13 cellular contexts compared by ENCODE assay signal in genomic region chr9:137715321-137715720, GRCh38.
DNase-seq lines count a peak whose midpoint lies in the region; ATAC-seq and TF ChIP-seq lines count a peak whose summit lies in the region.
"Had no signal": no experiment of that assay in that cellular context is flagged by ENCODE, and none has a peak within 500 bp of the region (broad histone marks: within the 10 kb centered on the region; RNA-seq: fewer than 3 reads in every experiment).

No MANE protein-coding gene starts in this region.

- CTCF ChIA-PET in mammary epithelial cell (lab: Charles Lee; ENCODE audit: low non-redundant PET) = no interaction called here

- no peak overlapping the region for H2AFZ ChIP-seq in mammary epithelial cell (ENCODE audit: low read depth, low read length)

- 84% methylated on average over 9 of the region's 12 CpGs for WGBS in mammary epithelial cell (ENCODE audit: low coverage, missing lambda C conversion rate)
- 79 to 88% (median 87%) methylated on average over 12 of the region's 12 CpGs for WGBS in spleen, 5 donors

- peak; percentile 87 for ATAC-seq in esophagus mucosa
- ATAC-seq in activated CD4-positive, CD25-positive, alpha-beta regulatory T cell treated with anti-CD3 and anti-CD28 coated beads, Interleukin-2, amount 50 U/mL, for 24 hours = no peak

- intact Hi-C loops in mammary epithelial cell (cut with micrococcal nuclease) = no loop called here
- intact Hi-C loops in spleen (cut with DNase I; ENCODE audit: low total_unique reads) = no loop called here

- peaks cover 8% of the 10 kb centered on the region for H3K4me1 ChIP-seq in mammary epithelial cell (ENCODE audit: insufficient read depth, low read length)
- peaks cover 0 to 55% (median 10%) of the 10 kb centered on the region in 6 donors for H3K4me1 ChIP-seq in spleen
- H3K4me1 ChIP-seq: ascending aorta had no signal

- dilution Hi-C loops in mammary epithelial cell (cut with HindIII; ENCODE audit: low sequenced_read_pairs) = no loop called here

- TF ChIP-seq CTCF in mammary epithelial cell (conservative IDR thresholded peaks at IDR 0.05 in 1 of 2, IDR thresholded peaks at IDR 0.05 in 1 of 2; ENCODE audit: extremely low read depth in 1 of 2, insufficient read depth in 1 of 2, low read depth in 1 of 2, low read length in 2 of 2) (no peak), VCaP (conservative IDR thresholded peaks at IDR 0.05) (no peak), spleen (IDR thresholded peaks at IDR 0.05 in 8 of 11, conservative IDR thresholded peaks at IDR 0.05 in 3 of 11) (no peak), GM13976 (IDR thresholded peaks at IDR 0.05; ENCODE audit: borderline replicate concordance, control extremely low read depth, extremely low read depth, insufficient read depth, missing control alignments) (no peak)

- no peak overlapping the region for H3K4me2 ChIP-seq in mammary epithelial cell (ENCODE audit: insufficient read depth, low read depth, low read length)

- no peak for TF ChIP-seq POLR2A in spleen (IDR thresholded peaks at IDR 0.05)

- H3K79me2 ChIP-seq in mammary epithelial cell (ENCODE audit: insufficient read depth, low read length) = peaks cover 64% of the 10 kb centered on the region

- no TSS peak for BruUV-seq in mammary epithelial cell (replicated peaks; lab: Mats Ljungman, UMichigan)

- DNase-seq in T47D (ENCODE audit: low read depth in 1 of 2, low spot score in 1 of 2) = peak; percentile 38 to 55
- DNase-seq in mammary epithelial cell = no peak
- no peak for DNase-seq in spleen
- DNase-seq in SIG-M5 treated with dmso at 0.1 percent for 504 hours (lab: John Stamatoyannopoulos, UW; ENCODE audit: unreplicated experiment) = no peak
- DNase-seq in GM13976 (ENCODE audit: low spot score) = no peak
- DNase-seq: NCI-H146; NCI-H510A; stimulated activated CD4-positive, alpha-beta T cell treated with anti-CD3 and anti-CD28 coated beads, Interleukin-4, amount 100 ng/mL, for 1 hour; T1000 had no signal

- peaks cover 14% of the 10 kb centered on the region for H3K36me3 ChIP-seq in mammary epithelial cell (ENCODE audit: insufficient read depth, low read length)
- H3K36me3 ChIP-seq in spleen = peaks cover 0 to 83% (median 42%) of the 10 kb centered on the region in 6 donors

- H3K4me3 ChIP-seq in mammary epithelial cell (replicated peaks in 1 of 3; ENCODE audit: insufficient read depth in 1 of 3, low read depth in 2 of 3, low read length in 3 of 3) = no peak overlapping the region
- no peak overlapping the region for H3K4me3 ChIP-seq in spleen
- H3K4me3 ChIP-seq: ascending aorta had no signal

- H3K9ac ChIP-seq in mammary epithelial cell (ENCODE audit: insufficient read depth, low read length) = no peak overlapping the region

- H3K9me3 ChIP-seq in mammary epithelial cell (replicated peaks; ENCODE audit: insufficient read depth, low read length) = peaks cover 2% of the 10 kb centered on the region
- H3K9me3 ChIP-seq in spleen = peaks cover 0 to 37% (median 19%) of the 10 kb centered on the region in 8 donors
- H3K9me3 ChIP-seq: ascending aorta had no signal

- H3K27ac ChIP-seq in mammary epithelial cell (ENCODE audit: insufficient read depth, low read depth, low read length) (no peak overlapping the region), VCaP (peak overlapping the region; percentile 39), spleen (peak overlapping the region; percentile 26 to 79 (median 60))
- H3K27ac ChIP-seq: ascending aorta had no signal

- in situ Hi-C loops in T47D (cut with HindIII; ENCODE audit: low pct_unique_long_range_greater_than_20kb, low sequenced_read_pairs) (no loop called here), mammary epithelial cell (cut with MboI; ENCODE audit: low sequenced_read_pairs in 2 of 2) (no loop called here), GM13976 (cut with MboI; ENCODE audit: low sequenced_read_pairs, unreplicated experiment) (no loop called here)

- H4K20me1 ChIP-seq in mammary epithelial cell (ENCODE audit: insufficient read depth, low read length) = no peaks in the 10 kb centered on the region

- H3K27me3 ChIP-seq in mammary epithelial cell (ENCODE audit: insufficient read depth, low read length) (no peaks in the 10 kb centered on the region), spleen (replicated peaks in 1 of 7) (no peaks in the 10 kb centered on the region)
- H3K27me3 ChIP-seq: ascending aorta had no signal

Comparison
In these comparisons a context has a peak if more than half of its experiments do, and no peak if none do; other contexts are left out.
1. DNase-seq: peak in T47D (2 of 2); none in mammary epithelial cell (single experiment), spleen (single experiment), SIG-M5 treated with dmso at 0.1 percent for 504 hours (single experiment) and GM13976 (single experiment).